In genomic region chr7:65307651-65308299, GRCh38 we compare ENCODE assay signal across 8 cellular contexts.
DNase-seq lines count a peak whose midpoint lies in the region; ATAC-seq, FAIRE-seq and TF ChIP-seq lines count a peak whose summit lies in the region.

No MANE protein-coding gene starts in this region.

- H3K27ac Mint-ChIP-seq in stimulated activated memory B cell treated with anti-CD40 and anti-IgM and Interleukin-4, amounts not matched to agents 10 μg/mL and 1 μg/mL and 100 μg/mL, for 72 hours, result no peak overlapping the region

- TF ChIP-seq POLR2A in GM12892 (IDR thresholded peaks at IDR 0.05; ENCODE audit: low read depth, low read length), result no peak

- CTCF ChIA-PET in AG04449 (lab: Yijun Ruan, JAX), result interaction anchor here (0.7 to 4.1 kb wide), 22 partner anchors 8 to 362 kb away, joined by 3 to 89 read pairs (median 4); no protein-coding TSS in a partner anchor

- no peaks in the 10 kb centered on the region for H3K27me3 ChIP-seq in effector memory CD4-positive, alpha-beta T cell (replicated peaks; ENCODE audit: control insufficient read depth, insufficient read depth, low read length, poor library complexity, severe bottlenecking)
- peaks cover 5 to 28% of the 10 kb centered on the region in 2 experiments for H3K27me3 ChIP-seq in mesenchymal stem cell (ENCODE audit: control insufficient read depth in 1 of 2, insufficient read depth in 1 of 2, low read length in 2 of 2)

- TF ChIP-seq CTCF in AG04449 (IDR thresholded peaks at IDR 0.05; ENCODE audit: insufficient read depth, low read length, missing control alignments), result peak; percentile 62

- no peaks in the 10 kb centered on the region for H3K36me3 Mint-ChIP-seq in stimulated activated memory B cell treated with anti-CD40 and anti-IgM and Interleukin-4, amounts not matched to agents 10 μg/mL and 1 μg/mL and 100 μg/mL, for 72 hours

- H2BK12ac ChIP-seq in mesenchymal stem cell (ENCODE audit: low read length in 2 of 2), result no peak overlapping the region

- no peaks in the 10 kb centered on the region for H3K27me3 Mint-ChIP-seq in stimulated activated memory B cell treated with anti-CD40 and anti-IgM and Interleukin-4, amounts not matched to agents 10 μg/mL and 1 μg/mL and 100 μg/mL, for 72 hours

- H3K4me3 Mint-ChIP-seq in stimulated activated memory B cell treated with anti-CD40 and anti-IgM and Interleukin-4, amounts not matched to agents 10 μg/mL and 1 μg/mL and 100 μg/mL, for 72 hours, result no peak overlapping the region

- H2AK5ac ChIP-seq in mesenchymal stem cell (ENCODE audit: low read length, severe bottlenecking), result no peak overlapping the region

- H3K4me1 Mint-ChIP-seq in stimulated activated memory B cell treated with anti-CD40 and anti-IgM and Interleukin-4, amounts not matched to agents 10 μg/mL and 1 μg/mL and 100 μg/mL, for 72 hours, result peaks cover 5% of the 10 kb centered on the region

- H3K36me3 ChIP-seq in effector memory CD4-positive, alpha-beta T cell (ENCODE audit: control insufficient read depth, insufficient read depth, low read length), result no peaks in the 10 kb centered on the region
- no peaks in the 10 kb centered on the region for H3K36me3 ChIP-seq in mesenchymal stem cell (ENCODE audit: control insufficient read depth in 1 of 2, insufficient read depth in 2 of 2, low read depth in 1 of 2, low read length in 2 of 2)

- no peak overlapping the region for H3K9ac ChIP-seq in mesenchymal stem cell (ENCODE audit: low read length)

- no peaks in the 10 kb centered on the region for H3K4me1 ChIP-seq in effector memory CD4-positive, alpha-beta T cell (ENCODE audit: control insufficient read depth, insufficient read depth, low read length, poor library complexity, severe bottlenecking)
- no peaks in the 10 kb centered on the region for H3K4me1 ChIP-seq in mesenchymal stem cell (ENCODE audit: control insufficient read depth, insufficient read depth, low read depth, low read length)

- no peaks in the 10 kb centered on the region for H3K79me1 ChIP-seq in mesenchymal stem cell (replicated peaks; ENCODE audit: low read length, poor library complexity, severe bottlenecking)

- no peak overlapping the region for H4K8ac ChIP-seq in mesenchymal stem cell (ENCODE audit: low read length)

- no peaks in the 10 kb centered on the region for H3K9me3 ChIP-seq in effector memory CD4-positive, alpha-beta T cell (ENCODE audit: control insufficient read depth, low read length)
- H3K9me3 ChIP-seq in mesenchymal stem cell (ENCODE audit: control insufficient read depth, low read length), result no peaks in the 10 kb centered on the region

- peak; percentile 82 for ATAC-seq in HG03064 (IDR thresholded peaks at IDR 0.05; ENCODE audit: low read depth, unreplicated experiment)
- peak; percentile 71 for ATAC-seq in stimulated activated memory B cell treated with anti-CD40 and anti-IgM and Interleukin-4, amounts not matched to agents 10 μg/mL and 1 μg/mL and 100 μg/mL, for 72 hours

- H3K27ac ChIP-seq in effector memory CD4-positive, alpha-beta T cell (ENCODE audit: insufficient read depth, low read length, poor library complexity, severe bottlenecking), result no peak overlapping the region
- H3K27ac ChIP-seq in mesenchymal stem cell (ENCODE audit: low read length, poor library complexity, severe bottlenecking), result no peak overlapping the region

- no peak overlapping the region for H3K23ac ChIP-seq in mesenchymal stem cell (ENCODE audit: low read length in 2 of 2)

- peak; percentile 70 for FAIRE-seq in GM12892 (lab: Jason Lieb, UNC)

- H3K18ac ChIP-seq in mesenchymal stem cell (ENCODE audit: low read depth in 1 of 2, low read length in 2 of 2), result no peak overlapping the region

- no peak overlapping the region for H3K14ac ChIP-seq in mesenchymal stem cell (ENCODE audit: low read length in 2 of 2)

- no peaks in the 10 kb centered on the region for H3K9me3 Mint-ChIP-seq in stimulated activated memory B cell treated with anti-CD40 and anti-IgM and Interleukin-4, amounts not matched to agents 10 μg/mL and 1 μg/mL and 100 μg/mL, for 72 hours

- H2BK120ac ChIP-seq in mesenchymal stem cell (ENCODE audit: low read depth, low read length), result no peak overlapping the region

- DNase-seq in AG04449 (ENCODE audit: low read depth, low spot score) (peak; percentile 7), GM12892 (ENCODE audit: insufficient read length) (peak; percentile 13), NCI-H2227 treated with DMSO at 0.1 percent for 48 hours (lab: John Stamatoyannopoulos, UW) (peak; percentile 39), mesenchymal stem cell (peak; percentile 62)
- DNase-seq in activated CD4-positive, alpha-beta T cell treated with anti-CD3 and anti-CD28 coated beads, Interleukin-2, amount 50 U/mL, for 24 hours (ENCODE audit: low read depth in 1 of 2, low spot score in 1 of 2), result peak; percentile 4 to 21
- DNase-seq in effector memory CD4-positive, alpha-beta T cell, result peak in 2 of 3 donors; percentile 9 to 14

- no peak overlapping the region for H2BK5ac ChIP-seq in mesenchymal stem cell (ENCODE audit: low read depth, low read length, poor library complexity, severe bottlenecking)

- H3K4ac ChIP-seq in mesenchymal stem cell (ENCODE audit: low read depth in 1 of 2, low read length in 2 of 2), result no peak overlapping the region

- WGBS in mesenchymal stem cell, result 46% methylated on average over 7 of the region's 8 CpGs

- no peak overlapping the region for H2BK15ac ChIP-seq in mesenchymal stem cell (ENCODE audit: low read depth, poor library complexity, severe bottlenecking)

- POLR2A ChIA-PET in AG04449 (lab: Yijun Ruan, JAX), result no interaction called here

- H3K4me3 ChIP-seq in AG04449 (ENCODE audit: low read depth, low read length) (no peak overlapping the region), mesenchymal stem cell (ENCODE audit: insufficient read depth in 1 of 2, low read depth in 1 of 2, low read length in 2 of 2) (no peak overlapping the region)
- no peak overlapping the region for H3K4me3 ChIP-seq in effector memory CD4-positive, alpha-beta T cell (ENCODE audit: insufficient read depth, low read depth, low read length, poor library complexity, severe bottlenecking)

- no peak overlapping the region for H2AFZ ChIP-seq in mesenchymal stem cell (ENCODE audit: low read depth, low read length)

- H4K91ac ChIP-seq in mesenchymal stem cell (ENCODE audit: low read length), result no peak overlapping the region

- H3K4me2 ChIP-seq in mesenchymal stem cell (ENCODE audit: low read length, poor library complexity, severe bottlenecking), result no peak overlapping the region

Comparison
In these comparisons a context has a peak if more than half of its experiments do, and no peak if none do; other contexts are left out.
1. DNase-seq: peak in every context shown above with its lines; median percentile 62 in mesenchymal stem cell; 39 in NCI-H2227 treated with DMSO at 0.1 percent for 48 hours; 13 in GM12892; 12 in activated CD4-positive, alpha-beta T cell treated with anti-CD3 and anti-CD28 coated beads, Interleukin-2, amount 50 U/mL, for 24 hours; 12 in effector memory CD4-positive, alpha-beta T cell; 7 in AG04449.